In the genomic region with DNA sequence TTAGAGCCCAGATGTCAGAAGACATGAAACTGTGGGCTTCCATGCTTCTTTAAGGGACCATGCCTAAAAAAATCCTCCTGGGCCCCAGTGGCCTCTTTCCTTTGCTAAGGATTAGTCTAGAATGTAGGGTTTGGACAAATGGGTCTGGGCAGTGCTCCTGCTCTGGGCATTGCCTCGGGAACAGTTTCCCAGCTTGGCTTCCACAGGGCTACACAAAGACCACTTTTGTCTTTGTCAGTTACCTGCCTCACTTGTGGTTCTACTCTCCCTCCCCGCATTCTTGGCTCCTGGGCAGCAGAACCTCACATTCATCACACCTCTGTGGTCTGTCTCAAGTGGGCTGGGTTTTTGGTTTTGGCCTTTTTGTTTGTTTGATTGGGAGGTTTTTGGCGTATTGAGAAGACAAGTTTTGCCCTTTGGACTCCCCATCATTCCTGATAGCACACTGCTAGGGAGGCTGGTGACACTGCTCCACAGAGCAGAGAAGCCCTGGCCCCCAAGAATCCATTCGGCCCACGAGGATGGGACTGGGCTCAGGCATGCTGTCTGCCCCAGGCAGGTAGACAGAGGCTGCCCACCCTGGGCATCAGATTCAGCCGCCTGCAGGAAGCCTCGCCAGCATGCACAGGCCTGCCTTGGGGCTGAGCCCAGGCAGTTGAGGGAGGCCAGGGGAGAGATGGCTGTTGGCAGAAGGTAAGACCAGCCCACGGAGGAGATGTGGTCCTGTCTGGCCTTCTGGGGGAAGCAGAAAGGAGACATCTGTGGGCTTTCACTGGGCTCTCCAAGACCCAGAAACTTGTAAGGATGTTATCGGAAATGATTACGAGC, we compare ENCODE assay signal across 26 cellular contexts.
A peak's percentile ranks its signal among the peaks of the same experiment; 100 is the strongest.
DNase-seq lines count a peak whose midpoint lies in the region; ATAC-seq, FAIRE-seq and TF ChIP-seq lines count a peak whose summit lies in the region.
"Had no signal": no experiment of that assay in that cellular context is flagged by ENCODE, and none has a peak within 500 bp of the region (broad histone marks: within the 10 kb centered on the region; RNA-seq: fewer than 3 reads in every experiment).

No MANE protein-coding gene starts in this region.

- TF ChIP-seq RAD21 in liver (IDR thresholded peaks at IDR 0.05) (no peak), HepG2 (CRISPR knock-in tag; IDR thresholded peaks at IDR 0.05) (no peak)

- H3K14ac ChIP-seq in neuronal stem cell (ENCODE audit: low read length) = no peak overlapping the region

- no peaks in the 10 kb centered on the region for H3K79me1 ChIP-seq in neuronal stem cell (ENCODE audit: low read depth, low read length)

- peak overlapping the region; percentile 37 for H2BK15ac ChIP-seq in neuronal stem cell (ENCODE audit: low read length)

- peak overlapping the region; percentile 64 for H3K18ac ChIP-seq in neuronal stem cell (ENCODE audit: low read length)

- H3K4ac ChIP-seq in neuronal stem cell (ENCODE audit: low read length) = no peak overlapping the region

- H2BK5ac ChIP-seq in neuronal stem cell (ENCODE audit: low read length) = no peak overlapping the region

- TF ChIP-seq CTCF in liver (IDR thresholded peaks at IDR 0.05; ENCODE audit: low read depth, low read length, missing input control) = no peak
- TF ChIP-seq CTCF in HepG2 (CRISPR knock-in tag; IDR thresholded peaks at IDR 0.05) = no peak

- H3K4me1 ChIP-seq in liver (ENCODE audit: control insufficient read depth in 4 of 4, insufficient read depth in 4 of 4, low read length in 3 of 4) (peaks cover 3 to 16% (median 13%) of the 10 kb centered on the region in 4 donors), HepG2 (ENCODE audit: insufficient read depth, low read length) (no peaks in the 10 kb centered on the region), neuronal stem cell (ENCODE audit: control insufficient read depth in 2 of 2, insufficient read depth in 1 of 2, low read depth in 1 of 2, low read length in 2 of 2) (peaks cover 0 to 2% of the 10 kb centered on the region in 2 donors)
- H3K4me1 ChIP-seq: A549; BE2C; BLaER1 treated with 17β-estradiol and CSF1 and Interleukin-3, amounts not matched to agents 10 nM and 100 nM; HAP-1 had no signal

- H3K9ac ChIP-seq in liver (ENCODE audit: low read depth in 1 of 2, low read length in 2 of 2) (no peak overlapping the region), HepG2 (ENCODE audit: insufficient read depth, low read depth, low read length) (no peak overlapping the region), neuronal stem cell (ENCODE audit: low read depth, low read length, poor library complexity) (no peak overlapping the region)
- H3K9ac ChIP-seq: BLaER1 treated with 17β-estradiol and CSF1 and Interleukin-3, amounts not matched to agents 10 nM and 100 nM had no signal

- TF ChIP-seq POLR2A in HepG2 (IDR thresholded peaks at IDR 0.05; ENCODE audit: insufficient read depth in 1 of 2, low read depth in 2 of 2, low read length in 2 of 2) = no peak

- H3K9me3 ChIP-seq in liver (ENCODE audit: control insufficient read depth in 4 of 4, low read length in 3 of 4) (no peaks in the 10 kb centered on the region), HepG2 (ENCODE audit: low read length) (no peaks in the 10 kb centered on the region), neuronal stem cell (replicated peaks in 1 of 2; ENCODE audit: control insufficient read depth in 2 of 2, insufficient read depth in 1 of 2, low read depth in 1 of 2, low read length in 2 of 2) (peaks cover 0 to 2% of the 10 kb centered on the region in 2 donors)
- H3K9me3 ChIP-seq: A549, BE2C, HAP-1 had no signal

- no TSS peak for BruUV-seq in HepG2 (replicated peaks; lab: Mats Ljungman, UMichigan)

- peak overlapping the region; percentile 73 for H2BK12ac ChIP-seq in neuronal stem cell (ENCODE audit: low read length)

- H3K23ac ChIP-seq in neuronal stem cell (ENCODE audit: low read depth, low read length, poor library complexity) = no peak overlapping the region

- WGBS in liver = 60% methylated on average over 10 of the region's 10 CpGs
- 24% methylated on average over 7 of the region's 10 CpGs for WGBS in HepG2 (ENCODE audit: low lambda C conversion rate)
- no CpG with 5 or more reads among the region's 10 CpGs for WGBS in neuronal stem cell (ENCODE audit: extremely low coverage in 2 of 2, insufficient read length in 2 of 2, insufficient replicate concordance in 1 of 2), 2 donors

- H3K4me3 ChIP-seq in liver (ENCODE audit: low read depth in 1 of 3, low read length in 3 of 3) (peak overlapping the region in 1 of 3 donors; percentile 41), HepG2 (replicated peaks in 1 of 3; ENCODE audit: insufficient read depth in 1 of 3, low read depth in 2 of 3, low read length in 3 of 3) (no peak overlapping the region), neuronal stem cell (ENCODE audit: low read length in 2 of 2) (no peak overlapping the region)
- H3K4me3 ChIP-seq: A549; BLaER1 treated with 17β-estradiol and CSF1 and Interleukin-3, amounts not matched to agents 10 nM and 100 nM; GM12878; HAP-1 had no signal

- H3K36me3 ChIP-seq in liver (ENCODE audit: control insufficient read depth in 4 of 4, insufficient read depth in 3 of 4, low read depth in 1 of 4, low read length in 3 of 4) = no peaks in the 10 kb centered on the region
- H3K36me3 ChIP-seq in HepG2 (replicated peaks in 1 of 2; ENCODE audit: control insufficient read depth in 1 of 2, insufficient read depth in 2 of 2, low read length in 2 of 2) = no peaks in the 10 kb centered on the region
- H3K36me3 ChIP-seq in neuronal stem cell (replicated peaks in 1 of 2; ENCODE audit: control insufficient read depth in 2 of 2, insufficient read depth in 2 of 2, low read length in 2 of 2) = no peaks in the 10 kb centered on the region
- H3K36me3 ChIP-seq: BE2C; BLaER1 treated with 17β-estradiol and CSF1 and Interleukin-3, amounts not matched to agents 10 nM and 100 nM; HAP-1 had no signal

- H3K27me3 ChIP-seq in liver (ENCODE audit: control insufficient read depth in 4 of 4, insufficient read depth in 4 of 4, low read length in 3 of 4) (no peaks in the 10 kb centered on the region), HepG2 (ENCODE audit: control insufficient read depth in 1 of 2, insufficient read depth in 2 of 2, low read length in 2 of 2) (no peaks in the 10 kb centered on the region; a peak in 1 of 5 replicates), neuronal stem cell (ENCODE audit: control insufficient read depth in 3 of 3, insufficient read depth in 3 of 3, low read depth in 1 of 3, low read length in 3 of 3) (no peaks in the 10 kb centered on the region)
- H3K27me3 ChIP-seq: BE2C; BLaER1 treated with 17β-estradiol and CSF1 and Interleukin-3, amounts not matched to agents 10 nM and 100 nM had no signal

- H2AFZ ChIP-seq in HepG2 (ENCODE audit: low read length) (no peak overlapping the region), neuronal stem cell (ENCODE audit: low read length) (no peak overlapping the region)

- no peaks in the 10 kb centered on the region for H4K20me1 ChIP-seq in HepG2 (ENCODE audit: insufficient read depth, low read length)
- H4K20me1 ChIP-seq: BLaER1 treated with 17β-estradiol and CSF1 and Interleukin-3, amounts not matched to agents 10 nM and 100 nM had no signal

- CTCF ChIA-PET in HepG2 (lab: Yijun Ruan, JAX; ENCODE audit: low intra/inter-chr PET ratio, low total read pairs) = no interaction called here

- ATAC-seq in HepG2 (no peak), left lobe of liver (peak; percentile 90), GM18502 (IDR thresholded peaks at IDR 0.05; ENCODE audit: poor library complexity, unreplicated experiment) (no peak)
- ATAC-seq: A549, GM12878 had no signal

- H3K79me2 ChIP-seq in HepG2 (ENCODE audit: insufficient read depth, low read length) = no peaks in the 10 kb centered on the region

- H4K8ac ChIP-seq in neuronal stem cell (ENCODE audit: low read depth, low read length) = no peak overlapping the region

- intact Hi-C loops in HepG2 (cut with micrococcal nuclease; ENCODE audit: unreplicated experiment) = no loop called here

- no peak for TF ChIP-seq EP300 in HepG2 (IDR thresholded peaks at IDR 0.05; ENCODE audit: low read depth in 2 of 2, low read length in 2 of 2)
- no peak for TF ChIP-seq EP300 in HepG2 (CRISPR knock-in tag; IDR thresholded peaks at IDR 0.05; ENCODE audit: borderline replicate concordance)

- POLR2A ChIA-PET in HepG2 (lab: Yijun Ruan, JAX) = no interaction called here

- DNase-seq in HepG2 (ENCODE audit: low spot score) (no peak), left lobe of liver (ENCODE audit: low spot score) (peak; percentile 48), neuronal stem cell (ENCODE audit: low spot score) (no peak), NCI-H146 treated with DMSO at 0.1 percent for 48 hours (lab: John Stamatoyannopoulos, UW; ENCODE audit: unreplicated experiment) (no peak), iPS-NIHi11 (ENCODE audit: low spot score) (no peak)
- DNase-seq: 8988T; ACHN; AML-193; BE2C; CD4-positive, alpha-beta T cell; CD8-positive, alpha-beta memory T cell; DMS 273 treated with DMSO at 0.1 percent for 48 hours; DMS79; EL; GDM1; GOT3; HFFc6 had no signal

- in situ Hi-C loops in HepG2 (cut with HindIII; ENCODE audit: extremely low pct_ligation_motif_present, low pct_unique_long_range_greater_than_20kb) = no loop called here

- FAIRE-seq in HepG2 (lab: Jason Lieb, UNC) = no peak
- FAIRE-seq: A549, D721Med, GM12878, GM18507, H54 had no signal

- H2AK5ac ChIP-seq in neuronal stem cell (ENCODE audit: low read depth, low read length) = no peak overlapping the region

- peak overlapping the region; percentile 53 for H4K91ac ChIP-seq in neuronal stem cell (ENCODE audit: low read depth, low read length, poor library complexity)

- H3K4me2 ChIP-seq in HepG2 (ENCODE audit: low read depth, low read length) (no peak overlapping the region), neuronal stem cell (ENCODE audit: insufficient read depth, low read length, poor library complexity, severe bottlenecking) (no peak overlapping the region)
- H3K4me2 ChIP-seq: A549; BLaER1 treated with 17β-estradiol and CSF1 and Interleukin-3, amounts not matched to agents 10 nM and 100 nM had no signal

- no peak overlapping the region for H2BK120ac ChIP-seq in neuronal stem cell (ENCODE audit: low read depth, low read length)

- H3K27ac ChIP-seq in liver (ENCODE audit: low read depth in 1 of 2, low read length in 2 of 2) (peak overlapping the region in 1 of 2 donors; percentile 35), HepG2 (ENCODE audit: extremely low read length, insufficient read depth, low read length) (no peak overlapping the region), neuronal stem cell (replicated peaks; ENCODE audit: low read length) (no peak overlapping the region)
- H3K27ac ChIP-seq: A549; BLaER1 treated with 17β-estradiol and CSF1 and Interleukin-3, amounts not matched to agents 10 nM and 100 nM had no signal

TF ChIP-seq in liver, 16 proteins besides CTCF, POLR2A, EP300 and RAD21 (continues in another document):
- TF ChIP-seq JUND (IDR thresholded peaks at IDR 0.05) (no peak), FOXA1 (IDR thresholded peaks at IDR 0.05) (no peak)

TF ChIP-seq in HepG2, 621 proteins besides CTCF, POLR2A, EP300 and RAD21 (continues in another document):
- no peak for TF ChIP-seq TAF15 (IDR thresholded peaks at IDR 0.05; ENCODE audit: low read depth, low read length, poor library complexity, severe bottlenecking)
- no peak for TF ChIP-seq MED1 (CRISPR knock-in tag; IDR thresholded peaks at IDR 0.05)
- TF ChIP-seq HNRNPH1 (optimal IDR thresholded peaks at IDR 0.05; ENCODE audit: low read depth, low read length) = no peak
